ENCODE assay signal across 8 cellular contexts in genomic region chr9:3467593-3468219, GRCh38. TPM values are rescaled to one million over a fixed set of nuclear protein-coding genes. Genes with fewer than 3 reads are reported as not detected.
DNase-seq lines count a peak whose midpoint lies in the region; ATAC-seq and TF ChIP-seq lines count a peak whose summit lies in the region.

No MANE protein-coding gene starts in this region.

- DNase-seq in GM10266 (ENCODE audit: extremely low spot score), result peak; percentile 36
- DNase-seq in HAP-1 (ENCODE audit: low spot score in 2 of 2), result peak; percentile 80 to 86
- peak; percentile 58 for DNase-seq in LNCaP clone FGC (ENCODE audit: low read depth)
- DNase-seq in RWPE1 (ENCODE audit: low spot score), result peak; percentile 24
- peak; percentile 49 to 70 (median 60) for DNase-seq in heart left ventricle
- no peak for DNase-seq in retinal pigment epithelial cell (ENCODE audit: low read depth)
- DNase-seq in posterior vena cava (ENCODE audit: low spot score), result no peak

- TF ChIP-seq CTCF in GM10266 (IDR thresholded peaks at IDR 0.05; ENCODE audit: control insufficient read depth, insufficient read depth, low read depth, missing control alignments) (peak; percentile 97), LNCaP clone FGC (IDR thresholded peaks at IDR 0.05; ENCODE audit: control insufficient read depth, extremely low read depth, insufficient read depth) (peak; percentile 100), RWPE1 (conservative IDR thresholded peaks at IDR 0.05; ENCODE audit: low read depth) (peak; percentile 92), heart left ventricle (IDR thresholded peaks at IDR 0.05) (peak; percentile 67 to 90 (median 82)), retinal pigment epithelial cell (conservative IDR thresholded peaks at IDR 0.05; ENCODE audit: low read depth, low read length) (peak; percentile 97)

- POLR2A ChIA-PET in RWPE1 (lab: Yijun Ruan, JAX; ENCODE audit: low non-redundant PET), result interaction anchor here (0.6 kb wide), 1 partner anchor 60 kb away, joined by 3 read pairs; no protein-coding TSS in a partner anchor

- no peaks in the 10 kb centered on the region for H3K9me3 Mint-ChIP-seq in activated naive CD8-positive, alpha-beta T cell (ENCODE audit: low read depth)

- TF ChIP-seq POLR2A in heart left ventricle (IDR thresholded peaks at IDR 0.05), result no peak

- peak; percentile 79 to 96 (median 94) for ATAC-seq in heart left ventricle

- H3K9me3 ChIP-seq in HAP-1, result no peaks in the 10 kb centered on the region
- no peaks in the 10 kb centered on the region for H3K9me3 ChIP-seq in heart left ventricle

- H3K4me3 ChIP-seq in HAP-1 (no peak overlapping the region), LNCaP clone FGC (ENCODE audit: low read depth, low read length) (no peak overlapping the region), heart left ventricle (no peak overlapping the region), retinal pigment epithelial cell (ENCODE audit: low read length) (no peak overlapping the region)

- H3K27me3 ChIP-seq in HAP-1 (ENCODE audit: low read depth), result no peaks in the 10 kb centered on the region
- no peaks in the 10 kb centered on the region for H3K27me3 ChIP-seq in heart left ventricle

- intact Hi-C loops in heart left ventricle (cut with DNase I) (loop anchor here in 5 of 10 donors (5.0 to 10.0 kb wide), 7 partner anchors 45 to 757 kb away; partner anchors contain the start of gene RFX3 (in 1 of the 5)), posterior vena cava (cut with DNase I) (no loop called here)

- peaks cover 4% of the 10 kb centered on the region for H3K36me3 Mint-ChIP-seq in activated naive CD8-positive, alpha-beta T cell

- H3K36me3 ChIP-seq in HAP-1 (replicated peaks) (no peaks in the 10 kb centered on the region), heart left ventricle (no peaks in the 10 kb centered on the region)

- peak overlapping the region; percentile 22 for H3K27ac Mint-ChIP-seq in activated naive CD8-positive, alpha-beta T cell

- CTCF ChIA-PET in RWPE1 (lab: Yijun Ruan, JAX), result interaction anchor here (0.6 to 0.7 kb wide), 5 partner anchors 35 to 612 kb away, joined by 3 to 6 read pairs (median 3); no protein-coding TSS in a partner anchor

- H3K27ac ChIP-seq in RWPE1 (no peak overlapping the region), heart left ventricle (no peak overlapping the region)

- in situ Hi-C loops in HAP-1 (cut with MboI; ENCODE audit: low sequenced_read_pairs), result loop anchor here (25.0 kb wide), 1 partner anchor 895 kb away; no protein-coding TSS in a partner anchor

- H3K4me1 Mint-ChIP-seq in activated naive CD8-positive, alpha-beta T cell (ENCODE audit: low read depth), result peaks cover 14% of the 10 kb centered on the region

- H3K4me1 ChIP-seq in HAP-1, result peaks cover 28% of the 10 kb centered on the region
- H3K4me1 ChIP-seq in heart left ventricle, result peaks cover 0 to 25% (median 7%) of the 10 kb centered on the region in 12 donors

- WGBS in heart left ventricle, 4 donors, result 51 to 69% (median 63%) methylated on average over 4 of the region's 4 CpGs

- H3K27me3 Mint-ChIP-seq in activated naive CD8-positive, alpha-beta T cell, result no peaks in the 10 kb centered on the region

- no peak overlapping the region for H3K4me3 Mint-ChIP-seq in activated naive CD8-positive, alpha-beta T cell

RNA-seq across cellular contexts. Expression of gene RFX3, which starts 58.1 kb away (rescaled TPM):
- 1 to 10 TPM; 1.7 to 8.3 (median 2.9) TPM for total RNA-seq in heart left ventricle
- polyA plus RNA-seq in heart left ventricle, result under 1 TPM; 0.80 to 0.84 TPM
- total RNA-seq in posterior vena cava, result 1 to 10 TPM; 7.6 to 8.5 TPM

Comparison
In these comparisons a context has a peak if more than half of its experiments do, and no peak if none do; other contexts are left out.
1. DNase-seq: peak in GM10266 (single experiment), HAP-1 (2 of 2), LNCaP clone FGC (single experiment), RWPE1 (single experiment) and heart left ventricle (5 of 5); none in retinal pigment epithelial cell (single experiment) and posterior vena cava (single experiment).
2. Peak in every context shown above with its lines, with median percentiles within 50 percentile points of each other: CTCF ChIP-seq.